In the genomic region with DNA sequence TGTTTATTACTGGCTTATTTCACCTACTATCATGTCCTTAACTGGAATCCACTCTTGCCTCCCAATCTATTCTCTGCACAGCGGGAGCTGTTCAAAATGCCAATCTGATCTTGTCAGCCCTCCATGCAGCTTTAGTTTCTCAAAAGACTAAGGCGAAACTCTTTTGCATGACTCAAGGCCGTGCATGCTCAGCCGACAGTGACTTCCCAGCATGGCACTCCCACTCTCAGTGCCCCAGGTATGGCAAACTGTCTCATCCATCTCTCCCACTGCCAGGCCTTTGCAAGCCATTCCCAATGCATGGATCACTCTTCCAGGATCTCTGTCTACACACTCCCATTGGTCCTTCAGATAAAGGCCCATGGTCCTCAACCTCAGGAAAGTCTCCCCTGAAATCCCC, we compare ENCODE assay signal across 1 cellular context.
TF ChIP-seq lines count a peak whose summit lies in the region.

No MANE protein-coding gene starts in this region.

TF ChIP-seq in GM23338, 12 proteins besides CTCF, POLR2A, EP300 and RAD21 (continued from another document):
- TF ChIP-seq, protein P1, sequence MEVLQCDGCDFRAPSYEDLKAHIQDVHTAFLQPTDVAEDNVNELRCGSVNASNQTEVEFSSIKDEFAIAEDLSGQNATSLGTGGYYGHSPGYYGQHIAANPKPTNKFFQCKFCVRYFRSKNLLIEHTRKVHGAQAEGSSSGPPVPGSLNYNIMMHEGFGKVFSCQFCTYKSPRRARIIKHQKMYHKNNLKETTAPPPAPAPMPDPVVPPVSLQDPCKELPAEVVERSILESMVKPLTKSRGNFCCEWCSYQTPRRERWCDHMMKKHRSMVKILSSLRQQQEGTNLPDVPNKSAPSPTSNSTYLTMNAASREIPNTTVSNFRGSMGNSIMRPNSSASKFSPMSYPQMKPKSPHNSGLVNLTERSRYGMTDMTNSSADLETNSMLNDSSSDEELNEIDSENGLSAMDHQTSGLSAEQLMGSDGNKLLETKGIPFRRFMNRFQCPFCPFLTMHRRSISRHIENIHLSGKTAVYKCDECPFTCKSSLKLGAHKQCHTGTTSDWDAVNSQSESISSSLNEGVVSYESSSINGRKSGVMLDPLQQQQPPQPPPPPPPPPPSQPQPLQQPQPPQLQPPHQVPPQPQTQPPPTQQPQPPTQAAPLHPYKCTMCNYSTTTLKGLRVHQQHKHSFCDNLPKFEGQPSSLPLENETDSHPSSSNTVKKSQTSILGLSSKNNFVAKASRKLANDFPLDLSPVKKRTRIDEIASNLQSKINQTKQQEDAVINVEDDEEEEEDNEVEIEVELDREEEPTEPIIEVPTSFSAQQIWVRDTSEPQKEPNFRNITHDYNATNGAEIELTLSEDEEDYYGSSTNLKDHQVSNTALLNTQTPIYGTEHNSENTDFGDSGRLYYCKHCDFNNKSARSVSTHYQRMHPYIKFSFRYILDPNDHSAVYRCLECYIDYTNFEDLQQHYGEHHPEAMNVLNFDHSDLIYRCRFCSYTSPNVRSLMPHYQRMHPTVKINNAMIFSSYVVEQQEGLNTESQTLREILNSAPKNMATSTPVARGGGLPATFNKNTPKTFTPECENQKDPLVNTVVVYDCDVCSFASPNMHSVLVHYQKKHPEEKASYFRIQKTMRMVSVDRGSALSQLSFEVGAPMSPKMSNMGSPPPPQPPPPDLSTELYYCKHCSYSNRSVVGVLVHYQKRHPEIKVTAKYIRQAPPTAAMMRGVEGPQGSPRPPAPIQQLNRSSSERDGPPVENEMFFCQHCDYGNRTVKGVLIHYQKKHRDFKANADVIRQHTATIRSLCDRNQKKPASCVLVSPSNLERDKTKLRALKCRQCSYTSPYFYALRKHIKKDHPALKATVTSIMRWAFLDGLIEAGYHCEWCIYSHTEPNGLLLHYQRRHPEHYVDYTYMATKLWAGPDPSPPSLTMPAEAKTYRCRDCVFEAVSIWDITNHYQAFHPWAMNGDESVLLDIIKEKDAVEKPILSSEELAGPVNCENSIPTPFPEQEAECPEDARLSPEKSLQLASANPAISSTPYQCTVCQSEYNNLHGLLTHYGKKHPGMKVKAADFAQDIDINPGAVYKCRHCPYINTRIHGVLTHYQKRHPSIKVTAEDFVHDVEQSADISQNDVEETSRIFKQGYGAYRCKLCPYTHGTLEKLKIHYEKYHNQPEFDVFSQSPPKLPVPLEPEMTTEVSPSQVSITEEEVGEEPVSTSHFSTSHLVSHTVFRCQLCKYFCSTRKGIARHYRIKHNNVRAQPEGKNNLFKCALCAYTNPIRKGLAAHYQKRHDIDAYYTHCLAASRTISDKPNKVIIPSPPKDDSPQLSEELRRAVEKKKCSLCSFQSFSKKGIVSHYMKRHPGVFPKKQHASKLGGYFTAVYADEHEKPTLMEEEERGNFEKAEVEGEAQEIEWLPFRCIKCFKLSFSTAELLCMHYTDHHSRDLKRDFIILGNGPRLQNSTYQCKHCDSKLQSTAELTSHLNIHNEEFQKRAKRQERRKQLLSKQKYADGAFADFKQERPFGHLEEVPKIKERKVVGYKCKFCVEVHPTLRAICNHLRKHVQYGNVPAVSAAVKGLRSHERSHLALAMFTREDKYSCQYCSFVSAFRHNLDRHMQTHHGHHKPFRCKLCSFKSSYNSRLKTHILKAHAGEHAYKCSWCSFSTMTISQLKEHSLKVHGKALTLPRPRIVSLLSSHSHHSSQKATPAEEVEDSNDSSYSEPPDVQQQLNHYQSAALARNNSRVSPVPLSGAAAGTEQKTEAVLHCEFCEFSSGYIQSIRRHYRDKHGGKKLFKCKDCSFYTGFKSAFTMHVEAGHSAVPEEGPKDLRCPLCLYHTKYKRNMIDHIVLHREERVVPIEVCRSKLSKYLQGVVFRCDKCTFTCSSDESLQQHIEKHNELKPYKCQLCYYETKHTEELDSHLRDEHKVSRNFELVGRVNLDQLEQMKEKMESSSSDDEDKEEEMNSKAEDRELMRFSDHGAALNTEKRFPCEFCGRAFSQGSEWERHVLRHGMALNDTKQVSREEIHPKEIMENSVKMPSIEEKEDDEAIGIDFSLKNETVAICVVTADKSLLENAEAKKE (CRISPR knock-in tag; IDR thresholded peaks at IDR 0.05): no peak
- no peak for TF ChIP-seq CREB1 (CRISPR knock-in tag; IDR thresholded peaks at IDR 0.05; ENCODE audit: low read depth)
- TF ChIP-seq, protein P2, sequence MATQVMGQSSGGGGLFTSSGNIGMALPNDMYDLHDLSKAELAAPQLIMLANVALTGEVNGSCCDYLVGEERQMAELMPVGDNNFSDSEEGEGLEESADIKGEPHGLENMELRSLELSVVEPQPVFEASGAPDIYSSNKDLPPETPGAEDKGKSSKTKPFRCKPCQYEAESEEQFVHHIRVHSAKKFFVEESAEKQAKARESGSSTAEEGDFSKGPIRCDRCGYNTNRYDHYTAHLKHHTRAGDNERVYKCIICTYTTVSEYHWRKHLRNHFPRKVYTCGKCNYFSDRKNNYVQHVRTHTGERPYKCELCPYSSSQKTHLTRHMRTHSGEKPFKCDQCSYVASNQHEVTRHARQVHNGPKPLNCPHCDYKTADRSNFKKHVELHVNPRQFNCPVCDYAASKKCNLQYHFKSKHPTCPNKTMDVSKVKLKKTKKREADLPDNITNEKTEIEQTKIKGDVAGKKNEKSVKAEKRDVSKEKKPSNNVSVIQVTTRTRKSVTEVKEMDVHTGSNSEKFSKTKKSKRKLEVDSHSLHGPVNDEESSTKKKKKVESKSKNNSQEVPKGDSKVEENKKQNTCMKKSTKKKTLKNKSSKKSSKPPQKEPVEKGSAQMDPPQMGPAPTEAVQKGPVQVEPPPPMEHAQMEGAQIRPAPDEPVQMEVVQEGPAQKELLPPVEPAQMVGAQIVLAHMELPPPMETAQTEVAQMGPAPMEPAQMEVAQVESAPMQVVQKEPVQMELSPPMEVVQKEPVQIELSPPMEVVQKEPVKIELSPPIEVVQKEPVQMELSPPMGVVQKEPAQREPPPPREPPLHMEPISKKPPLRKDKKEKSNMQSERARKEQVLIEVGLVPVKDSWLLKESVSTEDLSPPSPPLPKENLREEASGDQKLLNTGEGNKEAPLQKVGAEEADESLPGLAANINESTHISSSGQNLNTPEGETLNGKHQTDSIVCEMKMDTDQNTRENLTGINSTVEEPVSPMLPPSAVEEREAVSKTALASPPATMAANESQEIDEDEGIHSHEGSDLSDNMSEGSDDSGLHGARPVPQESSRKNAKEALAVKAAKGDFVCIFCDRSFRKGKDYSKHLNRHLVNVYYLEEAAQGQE (IDR thresholded peaks at IDR 0.05; ENCODE audit: unreplicated experiment): no peak
